ENCODE assay signal across 17 cellular contexts in the genomic region with DNA sequence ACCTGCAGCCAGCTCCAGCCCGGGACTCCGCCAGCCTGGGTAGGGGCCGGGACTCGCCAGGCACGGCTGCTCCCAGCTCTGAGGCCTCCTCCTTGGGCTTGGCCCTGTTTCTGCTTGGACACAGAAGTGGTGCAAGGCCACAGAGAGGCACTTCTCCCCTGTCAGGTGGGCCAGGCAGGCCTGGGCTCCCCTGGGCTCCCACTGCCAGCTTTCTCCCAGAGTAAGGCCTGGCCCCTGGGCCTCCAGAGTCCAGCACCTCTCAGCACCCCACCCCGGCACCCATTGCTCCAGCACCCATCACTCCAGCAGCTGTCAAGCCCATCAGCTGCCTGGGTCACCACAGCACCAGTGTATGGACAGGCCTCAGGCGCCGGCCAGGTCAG.
DNase-seq lines count a peak whose midpoint lies in the region; ATAC-seq, FAIRE-seq and TF ChIP-seq lines count a peak whose summit lies in the region.
"Had no signal": no experiment of that assay in that cellular context is flagged by ENCODE, and none has a peak within 500 bp of the region (broad histone marks: within the 10 kb centered on the region; RNA-seq: fewer than 3 reads in every experiment).

No MANE protein-coding gene starts in this region.

- intact Hi-C loops in left ventricle myocardium superior (cut with micrococcal nuclease): no loop called here

- no peaks in the 10 kb centered on the region for H4K20me1 ChIP-seq in neural cell (ENCODE audit: insufficient read depth)

- no peaks in the 10 kb centered on the region for H3K27me3 ChIP-seq in neural cell (ENCODE audit: insufficient read depth, low read depth, low read length)
- H3K27me3 ChIP-seq: transverse colon had no signal

- no peaks in the 10 kb centered on the region for H3K9me2 ChIP-seq in neural cell (ENCODE audit: insufficient read depth, low read length)

- TF ChIP-seq RAD21 in neural cell (conservative IDR thresholded peaks at IDR 0.05): no peak

- no peak for FAIRE-seq in frontal cortex (lab: Jason Lieb, UNC)
- FAIRE-seq: A549 had no signal

- no peaks in the 10 kb centered on the region for H3K36me3 ChIP-seq in neural cell (ENCODE audit: insufficient read depth, low read length)

- no peaks in the 10 kb centered on the region for H3K9me3 ChIP-seq in neural cell (ENCODE audit: low read length)
- H3K9me3 ChIP-seq: A549, psoas muscle, transverse colon had no signal

- no peaks in the 10 kb centered on the region for H3F3A ChIP-seq in neural cell (ENCODE audit: insufficient read depth, low read length, poor library complexity, severe bottlenecking)

- no peak for TF ChIP-seq EP300 in neural cell (conservative IDR thresholded peaks at IDR 0.05; ENCODE audit: poor library complexity, severe bottlenecking)

- H3K27ac ChIP-seq in neural cell (ENCODE audit: low read length): no peak overlapping the region
- H3K27ac ChIP-seq: A549, psoas muscle, transverse colon had no signal

- peak; percentile 56 for DNase-seq in activated effector memory CD4-positive, alpha-beta T cell treated with anti-CD3 and anti-CD28 coated beads, Interleukin-2, amount 50 U/mL, for 16 hours
- DNase-seq in activated effector memory CD4-positive, alpha-beta T cell treated with Interleukin-2 at 50 U/mL for 16 hours: no peak
- DNase-seq in frontal cortex (ENCODE audit: low spot score in 2 of 2) (peak; percentile 62 to 83), HCEC 1CT (no peak), cortex of kidney (lab: John Stamatoyannopoulos, UW) (no peak), left ventricle myocardium superior (no peak), GOT3 (lab: John Stamatoyannopoulos, UW) (no peak)
- DNase-seq: activated CD8-positive, alpha-beta T cell treated with anti-CD3 and anti-CD28 coated beads, Interleukin-2, amount 10 ng/mL, durations not matched to agents 7 days and 5 days; CD4-positive, CD25-positive, alpha-beta regulatory T cell; DMS79; naive B cell; NCI-H226; psoas muscle; transverse colon had no signal

- H3K9ac ChIP-seq in neural cell (ENCODE audit: low read length): peak overlapping the region; percentile 26

- no peak overlapping the region for H3K4me3 ChIP-seq in neural cell (ENCODE audit: low read length)
- H3K4me3 ChIP-seq: A549, psoas muscle, transverse colon had no signal

- no peak for ATAC-seq in left ventricle myocardium superior
- ATAC-seq: activated CD8-positive, alpha-beta T cell treated with anti-CD3 and anti-CD28 coated beads, Interleukin-2, amount 10 ng/mL, durations not matched to agents 7 days and 5 days; psoas muscle; T-cell had no signal

- no peak overlapping the region for H3K4me2 ChIP-seq in neural cell (ENCODE audit: low read length)
- H3K4me2 ChIP-seq: A549 had no signal

- no peak for TF ChIP-seq CTCF in neural cell (IDR thresholded peaks at IDR 0.05; ENCODE audit: poor library complexity, severe bottlenecking)

- H3K79me2 ChIP-seq in neural cell (replicated peaks; ENCODE audit: insufficient read depth, low read length): no peaks in the 10 kb centered on the region

- no peak overlapping the region for H2AFZ ChIP-seq in neural cell (ENCODE audit: low read depth, low read length)

TF ChIP-seq in neural cell, 6 proteins besides CTCF, POLR2A, EP300 and RAD21:
- TF ChIP-seq, protein P1, sequence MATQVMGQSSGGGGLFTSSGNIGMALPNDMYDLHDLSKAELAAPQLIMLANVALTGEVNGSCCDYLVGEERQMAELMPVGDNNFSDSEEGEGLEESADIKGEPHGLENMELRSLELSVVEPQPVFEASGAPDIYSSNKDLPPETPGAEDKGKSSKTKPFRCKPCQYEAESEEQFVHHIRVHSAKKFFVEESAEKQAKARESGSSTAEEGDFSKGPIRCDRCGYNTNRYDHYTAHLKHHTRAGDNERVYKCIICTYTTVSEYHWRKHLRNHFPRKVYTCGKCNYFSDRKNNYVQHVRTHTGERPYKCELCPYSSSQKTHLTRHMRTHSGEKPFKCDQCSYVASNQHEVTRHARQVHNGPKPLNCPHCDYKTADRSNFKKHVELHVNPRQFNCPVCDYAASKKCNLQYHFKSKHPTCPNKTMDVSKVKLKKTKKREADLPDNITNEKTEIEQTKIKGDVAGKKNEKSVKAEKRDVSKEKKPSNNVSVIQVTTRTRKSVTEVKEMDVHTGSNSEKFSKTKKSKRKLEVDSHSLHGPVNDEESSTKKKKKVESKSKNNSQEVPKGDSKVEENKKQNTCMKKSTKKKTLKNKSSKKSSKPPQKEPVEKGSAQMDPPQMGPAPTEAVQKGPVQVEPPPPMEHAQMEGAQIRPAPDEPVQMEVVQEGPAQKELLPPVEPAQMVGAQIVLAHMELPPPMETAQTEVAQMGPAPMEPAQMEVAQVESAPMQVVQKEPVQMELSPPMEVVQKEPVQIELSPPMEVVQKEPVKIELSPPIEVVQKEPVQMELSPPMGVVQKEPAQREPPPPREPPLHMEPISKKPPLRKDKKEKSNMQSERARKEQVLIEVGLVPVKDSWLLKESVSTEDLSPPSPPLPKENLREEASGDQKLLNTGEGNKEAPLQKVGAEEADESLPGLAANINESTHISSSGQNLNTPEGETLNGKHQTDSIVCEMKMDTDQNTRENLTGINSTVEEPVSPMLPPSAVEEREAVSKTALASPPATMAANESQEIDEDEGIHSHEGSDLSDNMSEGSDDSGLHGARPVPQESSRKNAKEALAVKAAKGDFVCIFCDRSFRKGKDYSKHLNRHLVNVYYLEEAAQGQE (IDR thresholded peaks at IDR 0.05; ENCODE audit: borderline replicate concordance): no peak
- TF ChIP-seq TAF1 (IDR thresholded peaks at IDR 0.05; ENCODE audit: low read depth) (no peak), SMC3 (conservative IDR thresholded peaks at IDR 0.05; ENCODE audit: poor library complexity) (no peak), EZH2 (IDR thresholded peaks at IDR 0.05; ENCODE audit: borderline replicate concordance, insufficient read depth, low read length, poor library complexity, severe bottlenecking) (no peak), MXI1 (conservative IDR thresholded peaks at IDR 0.05; ENCODE audit: poor library complexity, severe bottlenecking) (no peak), POLR2AphosphoS5 (IDR thresholded peaks at IDR 0.05) (no peak)

Comparison
In these comparisons a context has a peak if more than half of its experiments do, and no peak if none do; other contexts are left out.
1. DNase-seq: peak in activated effector memory CD4-positive, alpha-beta T cell treated with anti-CD3 and anti-CD28 coated beads, Interleukin-2, amount 50 U/mL, for 16 hours (single experiment) and frontal cortex (2 of 2); none in activated effector memory CD4-positive, alpha-beta T cell treated with Interleukin-2 at 50 U/mL for 16 hours (single experiment), HCEC 1CT (single experiment), cortex of kidney (single experiment), left ventricle myocardium superior (single experiment) and GOT3 (single experiment).